Comparison of ENCODE assay signal across 16 cellular contexts in genomic region chr6:9138856-9139426, GRCh38.
DNase-seq lines count a peak whose midpoint lies in the region; ATAC-seq and TF ChIP-seq lines count a peak whose summit lies in the region.
"Had no signal": no experiment of that assay in that cellular context is flagged by ENCODE, and none has a peak within 500 bp of the region (broad histone marks: within the 10 kb centered on the region; RNA-seq: fewer than 3 reads in every experiment).

No MANE protein-coding gene starts in this region.

- H3K4me1 ChIP-seq in IMR-90 (ENCODE audit: control insufficient read depth, insufficient read depth, low read length): peaks cover 5% of the 10 kb centered on the region
- H3K4me1 ChIP-seq in PC-3 (ENCODE audit: insufficient read depth, low read length): peaks cover 31% of the 10 kb centered on the region
- no peaks in the 10 kb centered on the region for H3K4me1 ChIP-seq in mesendoderm (ENCODE audit: control insufficient read depth, low read depth, low read length)
- H3K4me1 ChIP-seq: BLaER1 had no signal

- POLR2A ChIA-PET in IMR-90 (lab: Charles Lee; ENCODE audit: unreplicated experiment) (no interaction called here), PC-3 (lab: Charles Lee; ENCODE audit: unreplicated experiment) (no interaction called here)

- H3K9me3 ChIP-seq in IMR-90 (ENCODE audit: control insufficient read depth, insufficient read depth, low read length): no peaks in the 10 kb centered on the region
- H3K9me3 ChIP-seq in PC-3 (ENCODE audit: low read length): no peaks in the 10 kb centered on the region
- H3K9me3 ChIP-seq: BLaER1 had no signal

- no peak for TF ChIP-seq RAD21 in IMR-90 (IDR thresholded peaks at IDR 0.05; ENCODE audit: low read length)

- no peaks in the 10 kb centered on the region for H3K9me2 ChIP-seq in PC-3 (replicated peaks; ENCODE audit: low read length)

- H3K27me3 ChIP-seq in IMR-90 (ENCODE audit: control insufficient read depth, insufficient read depth, low read length): no peaks in the 10 kb centered on the region
- no peaks in the 10 kb centered on the region for H3K27me3 ChIP-seq in PC-3 (ENCODE audit: low read length)
- H3K27me3 ChIP-seq in mesendoderm (ENCODE audit: insufficient read depth, low read length, poor library complexity): no peaks in the 10 kb centered on the region
- H3K27me3 ChIP-seq: BLaER1 had no signal

- in situ Hi-C loops in IMR-90 (cut with MboI; ENCODE audit: low sequenced_read_pairs): no loop called here

- WGBS in IMR-90 (ENCODE audit: extremely low coverage in 2 of 2, insufficient read length in 1 of 2), 2 experiments: no CpG with 5 or more reads among the region's 5 CpGs
- WGBS in mesendoderm (ENCODE audit: extremely low coverage, insufficient coverage, low lambda C conversion rate): no CpG with 5 or more reads among the region's 5 CpGs

- H2BK5ac ChIP-seq in IMR-90 (ENCODE audit: low read depth, low read length, poor library complexity, severe bottlenecking): no peak overlapping the region
- no peak overlapping the region for H2BK5ac ChIP-seq in mesendoderm (ENCODE audit: low read length)

- no peak overlapping the region for H2AK5ac ChIP-seq in IMR-90 (ENCODE audit: low read depth, low read length)
- H2AK5ac ChIP-seq in mesendoderm (ENCODE audit: low read length): no peak overlapping the region

- H3K79me1 ChIP-seq in IMR-90 (ENCODE audit: low read depth in 1 of 2, low read length in 2 of 2) (no peaks in the 10 kb centered on the region), mesendoderm (ENCODE audit: low read length) (no peaks in the 10 kb centered on the region)

- H3K18ac ChIP-seq in IMR-90 (ENCODE audit: low read depth, low read length): no peak overlapping the region
- no peak overlapping the region for H3K18ac ChIP-seq in mesendoderm (ENCODE audit: low read length)

- peaks cover 7% of the 10 kb centered on the region for H3F3A ChIP-seq in PC-3 (ENCODE audit: low read length, unreplicated experiment)

- H3K9ac ChIP-seq in IMR-90 (ENCODE audit: low read depth, low read length): no peak overlapping the region
- H3K9ac ChIP-seq in PC-3 (ENCODE audit: low read length): no peak overlapping the region
- no peak overlapping the region for H3K9ac ChIP-seq in mesendoderm (ENCODE audit: low read length)
- H3K9ac ChIP-seq: BLaER1 had no signal

- no peak for TF ChIP-seq CTCF in IMR-90 (conservative IDR thresholded peaks at IDR 0.05; ENCODE audit: low read depth, low read length)
- no peak for TF ChIP-seq CTCF in PC-3 (conservative IDR thresholded peaks at IDR 0.05; ENCODE audit: low read depth, low read length)
- TF ChIP-seq CTCF in fibroblast of mammary gland (conservative IDR thresholded peaks at IDR 0.05; ENCODE audit: control insufficient read depth, insufficient read depth, low read depth, low read length): no peak

- H2BK120ac ChIP-seq in IMR-90 (ENCODE audit: low read depth, low read length): no peak overlapping the region
- H2BK120ac ChIP-seq in mesendoderm (ENCODE audit: low read depth, low read length): no peak overlapping the region

- BruUV-seq in IMR-90 (replicated peaks; lab: Mats Ljungman, UMichigan) (no TSS peak), PC-3 (replicated peaks; lab: Mats Ljungman, UMichigan) (no TSS peak)

- intact Hi-C loops in IMR-90 (cut with micrococcal nuclease) (no loop called here), PC-3 (cut with micrococcal nuclease) (no loop called here)

- H4K20me1 ChIP-seq in IMR-90 (ENCODE audit: insufficient read depth, low read length): no peaks in the 10 kb centered on the region
- H4K20me1 ChIP-seq in PC-3 (ENCODE audit: low read length): no peaks in the 10 kb centered on the region
- H4K20me1 ChIP-seq: BLaER1 had no signal

- DNase-seq in DMS 273 treated with DMSO at 0.1 percent for 48 hours (lab: John Stamatoyannopoulos, UW): peak; percentile 55
- DNase-seq in IMR-90: peak; percentile 28
- peak; percentile 28 for DNase-seq in PC-3
- DNase-seq in fibroblast of mammary gland (ENCODE audit: low read depth): peak; percentile 12
- DNase-seq in HCEC 1CT: no peak
- no peak for DNase-seq in mesendoderm
- DNase-seq: activated CD4-positive, CD25-positive, alpha-beta regulatory T cell; activated effector memory CD4-positive, alpha-beta T cell treated with Interleukin-2 at 50 U/mL for 16 hours; DND-41; natural killer cell; NCI-H1436 treated with DMSO at 0.1 percent for 48 hours; posterior cingulate gyrus; stimulated activated naive CD4-positive, alpha-beta T cell had no signal

- no peak overlapping the region; the same call in 1 of the 2 replicates for H4K91ac ChIP-seq in IMR-90 (ENCODE audit: insufficient read depth, low read depth, low read length)

- H3K23ac ChIP-seq in IMR-90 (ENCODE audit: low read depth, low read length) (no peak overlapping the region), mesendoderm (ENCODE audit: low read length) (no peak overlapping the region)

- dilution Hi-C loops in IMR-90 (cut with HindIII; ENCODE audit: low sequenced_read_pairs, unreplicated experiment): no loop called here

- 0 out of 2 replicates have a peak overlapping the region, but pooled peaks have one; percentile 10 for H3K4me2 ChIP-seq in IMR-90 (ENCODE audit: low read depth, low read length)
- H3K4me2 ChIP-seq in PC-3 (ENCODE audit: low read length): peak overlapping the region; percentile 89
- no peak overlapping the region for H3K4me2 ChIP-seq in mesendoderm (ENCODE audit: low read length)
- H3K4me2 ChIP-seq: BLaER1 had no signal

- no peak overlapping the region for H3K14ac ChIP-seq in IMR-90 (replicated peaks; ENCODE audit: low read depth, low read length)

- H3K56ac ChIP-seq in IMR-90 (ENCODE audit: extremely low read depth, insufficient read depth, low read length) (no peak overlapping the region), mesendoderm (ENCODE audit: low read length) (no peak overlapping the region)

- CTCF ChIA-PET in IMR-90 (lab: Yijun Ruan, JAX): no interaction called here
- CTCF ChIA-PET in PC-3 (lab: Charles Lee): no interaction called here

- H3K4ac ChIP-seq in IMR-90 (ENCODE audit: low read depth, low read length) (no peak overlapping the region), mesendoderm (ENCODE audit: low read depth, low read length) (no peak overlapping the region)

- H4K8ac ChIP-seq in IMR-90 (ENCODE audit: low read depth in 2 of 2, low read length in 2 of 2) (no peak overlapping the region), mesendoderm (ENCODE audit: low read depth, low read length) (no peak overlapping the region)

- H4K5ac ChIP-seq in IMR-90 (ENCODE audit: low read depth, low read length) (no peak overlapping the region), mesendoderm (ENCODE audit: low read length) (no peak overlapping the region)

- H3K4me3 ChIP-seq in IMR-90 (ENCODE audit: insufficient read depth, low read depth, low read length): no peak overlapping the region
- peak overlapping the region; percentile 12; the same call in 1 of the 2 replicates for H3K4me3 ChIP-seq in PC-3 (ENCODE audit: low read length)
- H3K4me3 ChIP-seq in fibroblast of mammary gland (ENCODE audit: control insufficient read depth, low read depth, low read length): no peak overlapping the region
- H3K4me3 ChIP-seq in mesendoderm (ENCODE audit: low read length): no peak overlapping the region
- H3K4me3 ChIP-seq: BLaER1 had no signal

- ATAC-seq in IMR-90 (ENCODE audit: low read depth): no peak
- ATAC-seq in PC-3: no peak
- ATAC-seq in HG03457 (IDR thresholded peaks at IDR 0.05; ENCODE audit: unreplicated experiment): no peak
- no peak for ATAC-seq in HG03196 (IDR thresholded peaks at IDR 0.05; ENCODE audit: unreplicated experiment)
- ATAC-seq: natural killer cell had no signal

- no peaks in the 10 kb centered on the region for H3K79me2 ChIP-seq in PC-3 (ENCODE audit: low read length)
- no peaks in the 10 kb centered on the region for H3K79me2 ChIP-seq in mesendoderm (ENCODE audit: control insufficient read depth, insufficient read depth, low read length)

- no peak overlapping the region for H2AFZ ChIP-seq in IMR-90 (replicated peaks; ENCODE audit: low read length, poor library complexity)
- no peak overlapping the region for H2AFZ ChIP-seq in PC-3 (ENCODE audit: low read length)

- no peak overlapping the region for H2BK15ac ChIP-seq in IMR-90 (ENCODE audit: low read depth, low read length)
- H2BK15ac ChIP-seq in mesendoderm (replicated peaks; ENCODE audit: low read depth): no peak overlapping the region

- no peak for TF ChIP-seq POLR2A in IMR-90 (IDR thresholded peaks at IDR 0.05; ENCODE audit: low read depth, low read length)

- H2AK9ac ChIP-seq in IMR-90 (replicated peaks; ENCODE audit: low read depth, low read length, poor library complexity): no peak overlapping the region

- peak overlapping the region; percentile 55; the same call in 1 of the 2 replicates for H2BK20ac ChIP-seq in IMR-90 (ENCODE audit: low read depth, low read length)

- H3K27ac ChIP-seq in IMR-90 (ENCODE audit: insufficient read depth, low read length): no peak overlapping the region
- peak overlapping the region; percentile 4 for H3K27ac ChIP-seq in PC-3 (ENCODE audit: low read length)
- no peak overlapping the region for H3K27ac ChIP-seq in mesendoderm (ENCODE audit: low read depth, low read length)
- H3K27ac ChIP-seq: BLaER1 had no signal

- H3K9me1 ChIP-seq in IMR-90 (ENCODE audit: insufficient read depth, low read length): no peaks in the 10 kb centered on the region; the same call in 1 of the 2 replicates

- no peaks in the 10 kb centered on the region for H3K36me3 ChIP-seq in IMR-90 (ENCODE audit: control insufficient read depth, insufficient read depth, low read length)
- H3K36me3 ChIP-seq in PC-3 (ENCODE audit: low read depth, low read length): no peaks in the 10 kb centered on the region
- no peaks in the 10 kb centered on the region for H3K36me3 ChIP-seq in mesendoderm (ENCODE audit: control insufficient read depth, insufficient read depth, low read length)
- H3K36me3 ChIP-seq: BLaER1 had no signal

TF ChIP-seq in IMR-90, 13 proteins besides CTCF, POLR2A, EP300 and RAD21 (continues in another document):
- TF ChIP-seq MXI1 (IDR thresholded peaks at IDR 0.05; ENCODE audit: borderline replicate concordance, low read depth, low read length): no peak
- TF ChIP-seq RCOR1 (IDR thresholded peaks at IDR 0.05; ENCODE audit: insufficient replicate concordance, low read length): no peak
- no peak for TF ChIP-seq RFX5 (IDR thresholded peaks at IDR 0.05; ENCODE audit: low read depth, low read length)
- TF ChIP-seq MAFK (IDR thresholded peaks at IDR 0.05; ENCODE audit: low read depth, low read length): no peak
- TF ChIP-seq CHD1 (IDR thresholded peaks at IDR 0.05; ENCODE audit: low read depth, low read length): no peak
- TF ChIP-seq NFE2L2 (IDR thresholded peaks at IDR 0.05; ENCODE audit: low read depth, low read length): no peak
- TF ChIP-seq CEBPB (IDR thresholded peaks at IDR 0.05; ENCODE audit: low read depth, low read length): no peak
- TF ChIP-seq USF2 (IDR thresholded peaks at IDR 0.05; ENCODE audit: low read depth, low read length): no peak

Comparison
In these comparisons a context has a peak if more than half of its experiments do, and no peak if none do; other contexts are left out.
1. DNase-seq: peak in DMS 273 treated with DMSO at 0.1 percent for 48 hours (single experiment), IMR-90 (single experiment), PC-3 (single experiment) and fibroblast of mammary gland (single experiment); none in HCEC 1CT (single experiment) and mesendoderm (single experiment).